ENCODE assay signal across 1 cellular context in the genomic region with DNA sequence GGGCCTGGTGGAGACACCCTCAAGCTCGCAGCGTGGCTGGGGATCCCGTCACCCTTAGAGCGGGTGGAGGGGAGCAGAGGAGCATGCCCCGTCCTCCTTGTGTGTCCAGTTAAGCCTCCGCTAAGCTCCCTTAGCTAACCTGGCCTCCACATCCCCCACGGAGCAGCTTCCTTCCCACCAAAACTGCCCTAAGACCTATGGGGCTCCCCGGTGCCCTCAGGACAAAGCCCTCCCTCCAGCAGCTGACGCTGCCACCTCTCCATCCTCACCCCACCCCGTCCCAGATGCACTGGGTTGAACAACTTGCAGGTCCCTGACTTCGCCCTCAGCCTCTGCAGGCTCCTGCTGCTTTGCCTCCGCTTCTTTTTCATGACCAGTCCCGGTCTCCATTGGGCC.
TF ChIP-seq lines count a peak whose summit lies in the region.

No MANE protein-coding gene starts in this region.

TF ChIP-seq in HCT116, 20 proteins besides CTCF, POLR2A, EP300 and RAD21:
- TF ChIP-seq, protein P1, sequence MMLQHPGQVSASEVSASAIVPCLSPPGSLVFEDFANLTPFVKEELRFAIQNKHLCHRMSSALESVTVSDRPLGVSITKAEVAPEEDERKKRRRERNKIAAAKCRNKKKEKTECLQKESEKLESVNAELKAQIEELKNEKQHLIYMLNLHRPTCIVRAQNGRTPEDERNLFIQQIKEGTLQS (IDR thresholded peaks at IDR 0.05) = no peak
